Comparison of ENCODE assay signal across 8 cellular contexts in the genomic region with DNA sequence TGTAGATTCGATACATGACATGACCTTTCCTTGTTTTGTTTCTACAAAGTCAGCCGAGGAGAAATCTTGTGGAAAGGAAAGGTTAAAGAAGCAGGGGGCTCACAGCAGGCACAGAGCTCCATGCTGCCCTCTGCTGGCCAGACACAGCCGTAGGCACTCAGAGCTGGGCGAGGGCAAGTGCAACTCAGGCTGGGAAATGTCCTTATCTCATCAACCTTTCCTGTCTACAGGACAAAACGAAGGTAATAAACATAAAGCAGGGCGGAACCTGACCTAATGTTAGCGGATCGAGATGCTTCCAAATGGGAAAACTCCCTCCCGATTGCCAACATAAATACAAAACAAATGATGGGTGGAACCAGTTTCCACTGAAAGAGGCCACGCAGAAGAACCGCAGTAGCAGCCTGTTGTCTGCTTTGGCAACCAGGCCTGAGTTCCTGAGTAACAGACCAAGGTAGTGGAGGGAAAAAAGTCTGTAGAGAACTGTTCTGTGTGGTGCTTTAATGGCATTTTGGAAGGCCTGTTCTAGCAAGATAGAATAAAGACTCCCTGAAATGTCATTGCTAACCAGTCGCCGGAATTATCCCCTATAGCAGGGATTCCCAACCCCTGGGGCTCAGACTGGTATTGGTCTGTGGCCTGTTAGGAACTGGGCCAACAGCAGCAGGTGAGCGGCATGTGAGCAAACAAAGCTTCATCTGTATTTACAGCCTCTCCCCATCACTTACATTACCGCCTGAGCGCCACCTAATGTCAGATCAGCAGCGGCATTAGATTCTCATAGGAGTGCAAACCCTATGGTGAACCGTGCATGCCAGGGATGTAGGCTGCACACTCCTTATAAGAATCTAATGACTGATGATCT.
DNase-seq lines count a peak whose midpoint lies in the region; ATAC-seq and TF ChIP-seq lines count a peak whose summit lies in the region.

No MANE protein-coding gene starts in this region.

- H3K4me1 Mint-ChIP-seq in activated CD4-positive, alpha-beta memory T cell treated with anti-CD3 and anti-CD28 coated beads for 36 hours (ENCODE audit: low read depth), result peaks cover 4% of the 10 kb centered on the region

- H3K36me3 Mint-ChIP-seq in activated CD4-positive, alpha-beta memory T cell treated with anti-CD3 and anti-CD28 coated beads for 36 hours, result peaks cover 11% of the 10 kb centered on the region

- H3K4me3 Mint-ChIP-seq in activated CD4-positive, alpha-beta memory T cell treated with anti-CD3 and anti-CD28 coated beads for 36 hours, result no peak overlapping the region

- POLR2A ChIA-PET in BJ (lab: Charles Lee), result no interaction called here
- POLR2A ChIA-PET in activated CD4-positive, alpha-beta memory T cell treated with anti-CD3 and anti-CD28 coated beads for 36 hours (lab: Charles Lee), result no interaction called here

- H3K27me3 ChIP-seq in BJ (ENCODE audit: control insufficient read depth, insufficient read depth, low read length) (no peaks in the 10 kb centered on the region), endocrine pancreas (ENCODE audit: control insufficient read depth, insufficient read depth, low read length) (no peaks in the 10 kb centered on the region)

- ATAC-seq in GM19395 (IDR thresholded peaks at IDR 0.05; ENCODE audit: unreplicated experiment), result peak; percentile 94

- TF ChIP-seq CTCF in BJ (IDR thresholded peaks at IDR 0.05; ENCODE audit: insufficient read depth, low read depth, low read length), result peak; percentile 96

- H3K27ac Mint-ChIP-seq in activated CD4-positive, alpha-beta memory T cell treated with anti-CD3 and anti-CD28 coated beads for 36 hours, result no peak overlapping the region

- no peaks in the 10 kb centered on the region for H3K4me1 ChIP-seq in endocrine pancreas (ENCODE audit: control insufficient read depth, insufficient read depth, low read length)

- DNase-seq in BJ (ENCODE audit: low read depth), result no peak
- DNase-seq in HK-2 (ENCODE audit: unreplicated experiment), result peak; percentile 61
- peak; percentile 99 for DNase-seq in NCI-H748 (lab: John Stamatoyannopoulos, UW; ENCODE audit: unreplicated experiment)
- peak; percentile 69 for DNase-seq in activated CD4-positive, alpha-beta memory T cell treated with anti-CD3 and anti-CD28 coated beads for 36 hours
- peak; percentile 76 for DNase-seq in midbrain (lab: John Stamatoyannopoulos, UW)
- DNase-seq in stimulated activated CD8-positive, alpha-beta memory T cell treated with anti-CD3 and anti-CD28 coated beads, Interleukin-4, amount 100 ng/mL, for 1 hour (ENCODE audit: low read depth in 2 of 2, low spot score in 1 of 2), result peak; percentile 18 to 51

- no peaks in the 10 kb centered on the region for H3K9me3 ChIP-seq in endocrine pancreas (ENCODE audit: control insufficient read depth, low read length)

- no peak overlapping the region for H3K4me3 ChIP-seq in BJ (ENCODE audit: low read depth, low read length)
- peak overlapping the region; percentile 14 for H3K4me3 ChIP-seq in endocrine pancreas (ENCODE audit: control insufficient read depth, insufficient read depth, low read length)

- no peak overlapping the region for H3K9ac ChIP-seq in endocrine pancreas (ENCODE audit: control insufficient read depth, insufficient read depth, low read length)

- H3K9me3 Mint-ChIP-seq in activated CD4-positive, alpha-beta memory T cell treated with anti-CD3 and anti-CD28 coated beads for 36 hours, result no peaks in the 10 kb centered on the region

- CTCF ChIA-PET in BJ (lab: Yijun Ruan, JAX), result interaction anchor here (0.5 to 3.0 kb wide), 30 partner anchors 9 to 1776 kb away, joined by 3 to 27 read pairs (median 4); partner anchors contain the start of gene MBOAT1
- CTCF ChIA-PET in activated CD4-positive, alpha-beta memory T cell treated with anti-CD3 and anti-CD28 coated beads for 36 hours (lab: Charles Lee), result interaction anchor here (0.6 to 2.6 kb wide), 38 partner anchors 9 to 450 kb away, joined by 3 to 22 read pairs (median 4); partner anchors contain the start of gene MBOAT1

- H3K36me3 ChIP-seq in BJ (ENCODE audit: control insufficient read depth, insufficient read depth, low read length) (no peaks in the 10 kb centered on the region), endocrine pancreas (ENCODE audit: control insufficient read depth, insufficient read depth, low read length) (no peaks in the 10 kb centered on the region)

- no peaks in the 10 kb centered on the region for H3K27me3 Mint-ChIP-seq in activated CD4-positive, alpha-beta memory T cell treated with anti-CD3 and anti-CD28 coated beads for 36 hours

- intact Hi-C loops in activated CD4-positive, alpha-beta memory T cell treated with anti-CD3 and anti-CD28 coated beads for 36 hours (cut with micrococcal nuclease), result loop anchor here (5.0 kb wide), 1 partner anchor 85 kb away; the partner anchor contains the start of gene MBOAT1
